ENCODE assay signal across 8 cellular contexts in genomic region chrX:54999717-55000598, GRCh38. TPM values are rescaled to one million over a fixed set of nuclear protein-coding genes. Genes with fewer than 3 reads are reported as not detected.
DNase-seq lines count a peak whose midpoint lies in the region; ATAC-seq and TF ChIP-seq lines count a peak whose summit lies in the region.

TSS of gene APEX2 (plus strand) at chrX:55000363. CDS start at chrX:55000423, 60 bp downstream.

- peak within 1 kb of the TSS; percentile 66 for H2AFZ ChIP-seq in SK-N-SH (ENCODE audit: low read depth)

- H3K9me3 ChIP-seq in SK-N-SH (no peaks in the 10 kb centered on the region), suprapubic skin (no peaks in the 10 kb centered on the region)

- H3K4me3 ChIP-seq in SK-N-SH (ENCODE audit: low read depth in 2 of 2, low read length in 1 of 2), result peak within 1 kb of the TSS; percentile 70
- H3K4me3 ChIP-seq in suprapubic skin, result peak within 1 kb of the TSS; percentile 61

- no peaks in the 10 kb centered on the region for H3F3A ChIP-seq in SK-N-SH (replicated peaks; ENCODE audit: insufficient read depth)

- H3K9ac ChIP-seq in SK-N-SH, result peak within 1 kb of the TSS; percentile 74

- peak in 1 of 2 donors; percentile 54 for TF ChIP-seq POLR2A in suprapubic skin (IDR thresholded peaks at IDR 0.05)

- no peaks in the 10 kb centered on the region for H3K9me2 ChIP-seq in SK-N-SH

- no peak for TF ChIP-seq CTCF in SK-N-SH (IDR thresholded peaks at IDR 0.05)
- no peak for TF ChIP-seq CTCF in suprapubic skin (IDR thresholded peaks at IDR 0.05)

- H3K27ac ChIP-seq in SK-N-SH (ENCODE audit: low read depth in 2 of 2, low read length in 1 of 2), result peak within 1 kb of the TSS; percentile 91 to 93
- H3K27ac ChIP-seq in suprapubic skin, result peak within 1 kb of the TSS; percentile 87

- H3K79me2 ChIP-seq in SK-N-SH (ENCODE audit: insufficient read depth), result peaks cover 17% of the 10 kb centered on the region

- H3K4me1 ChIP-seq in SK-N-SH (ENCODE audit: control insufficient read depth in 1 of 2, insufficient read depth in 2 of 2, low read depth in 1 of 2, low read length in 1 of 2) (peaks cover 0 to 4% of the 10 kb centered on the region in 2 experiments; a peak in 1 of 4 replicates), suprapubic skin (peaks cover 13% of the 10 kb centered on the region)

- CTCF ChIA-PET in SK-N-SH (lab: Yijun Ruan, JAX), result interaction anchor here (1.4 to 2.2 kb wide), 5 partner anchors 9 to 360 kb away, joined by 3 to 8 read pairs (median 4); no protein-coding TSS in a partner anchor

- no peaks in the 10 kb centered on the region for H4K20me1 ChIP-seq in SK-N-SH (ENCODE audit: insufficient read depth)

- peaks cover 5 to 18% of the 10 kb centered on the region in 2 experiments for H3K36me3 ChIP-seq in SK-N-SH (replicated peaks in 1 of 2; ENCODE audit: control insufficient read depth in 1 of 2, insufficient read depth in 2 of 2, low read length in 1 of 2)
- peaks cover 9% of the 10 kb centered on the region for H3K36me3 ChIP-seq in suprapubic skin

- H3K27me3 ChIP-seq in SK-N-SH (ENCODE audit: insufficient read depth) (no peaks in the 10 kb centered on the region), suprapubic skin (no peaks in the 10 kb centered on the region)

- POLR2A ChIA-PET in SK-N-SH (lab: Yijun Ruan, JAX), result interaction anchor here (0.5 to 2.1 kb wide), 9 partner anchors 8 to 362 kb away, joined by 3 to 12 read pairs (median 4); partner anchors contain the start of genes MAGED2 and TRO

- 21% methylated on average over 42 of the region's 55 CpGs for WGBS in SK-N-SH (ENCODE audit: low lambda C conversion rate)
- WGBS in suprapubic skin, result 60% methylated on average over 40 of the region's 55 CpGs

- no peak for TF ChIP-seq EP300 in SK-N-SH (IDR thresholded peaks at IDR 0.05; ENCODE audit: borderline replicate concordance in 1 of 2, low read depth in 1 of 2, low read length in 1 of 2)
- TF ChIP-seq EP300 in suprapubic skin (IDR thresholded peaks at IDR 0.05), result no peak

- H3K4me2 ChIP-seq in SK-N-SH, result peak within 1 kb of the TSS; percentile 71

- DNase-seq in GM04504 (ENCODE audit: low read depth) (peak; percentile 69), NCI-H1048 (lab: John Stamatoyannopoulos, UW) (peak; percentile 66), SK-N-SH (peak; percentile 78), germinal center (ENCODE audit: low spot score) (peak; percentile 85), non-pigmented ciliary epithelial cell (ENCODE audit: low read depth) (peak; percentile 74), suprapubic skin (ENCODE audit: low spot score in 2 of 2) (peak; percentile 92 to 95)
- peak; percentile 90 for DNase-seq in activated naive CD4-positive, alpha-beta T cell treated with anti-CD3 and anti-CD28 coated beads, Interleukin-2, amount 50 U/mL, for 16 hours

- TF ChIP-seq RAD21 in SK-N-SH (IDR thresholded peaks at IDR 0.05; ENCODE audit: low read length), result no peak

- peak; percentile 93 for ATAC-seq in HG02571 (IDR thresholded peaks at IDR 0.05; ENCODE audit: unreplicated experiment)

TF ChIP-seq in SK-N-SH, 30 proteins besides CTCF, POLR2A, EP300 and RAD21:
- TF ChIP-seq MXI1 (IDR thresholded peaks at IDR 0.05; ENCODE audit: low read depth, low read length) (peak; percentile 56; the same call in 1 of the 2 replicates), USF1 (IDR thresholded peaks at IDR 0.05; ENCODE audit: borderline replicate concordance, low read depth) (no peak), MAX (IDR thresholded peaks at IDR 0.05; ENCODE audit: low read depth) (peak; percentile 32; the same call in 1 of the 2 replicates), GABPA (IDR thresholded peaks at IDR 0.05; ENCODE audit: low read depth) (peak; percentile 70), TAF1 (IDR thresholded peaks at IDR 0.05; ENCODE audit: borderline replicate concordance, low read depth, low read length) (peak; percentile 46), POLR2AphosphoS5 (IDR thresholded peaks at IDR 0.05; ENCODE audit: low read depth, low read length) (peak; percentile 61; the same call in 1 of the 2 replicates), SMC3 (IDR thresholded peaks at IDR 0.05; ENCODE audit: low read depth, low read length) (no peak), FOXM1 (IDR thresholded peaks at IDR 0.05; ENCODE audit: low read depth) (no peak), YY1 (IDR thresholded peaks at IDR 0.05; ENCODE audit: low read depth) (no peak), JUND (IDR thresholded peaks at IDR 0.05) (no peak), NRF1 (IDR thresholded peaks at IDR 0.05; ENCODE audit: low read depth, low read length) (peak; percentile 66), IRF3 (IDR thresholded peaks at IDR 0.05; ENCODE audit: low read depth, low read length) (no peak), TEAD4 (IDR thresholded peaks at IDR 0.05; ENCODE audit: borderline replicate concordance, insufficient read depth) (no peak), RCOR1 (IDR thresholded peaks at IDR 0.05; ENCODE audit: low read length) (no peak), EZH2phosphoT487 (IDR thresholded peaks at IDR 0.05; ENCODE audit: borderline replicate concordance, low read depth) (no peak), FOXJ3 (CRISPR knock-in tag; IDR thresholded peaks at IDR 0.05) (no peak), ELF1 (IDR thresholded peaks at IDR 0.05) (peak; percentile 78), PBX3 (IDR thresholded peaks at IDR 0.05) (no peak), NFIC (IDR thresholded peaks at IDR 0.05; ENCODE audit: borderline replicate concordance) (no peak), SIN3A (IDR thresholded peaks at IDR 0.05; ENCODE audit: borderline replicate concordance, low read depth, low read length) (no peak), GATA2 (CRISPR knock-in tag; IDR thresholded peaks at IDR 0.05) (no peak)

RNA-seq across cellular contexts. Expression of gene APEX2, which starts in this region (rescaled TPM):
- 23.5 and 26.9 TPM in 2 replicates for polyA plus RNA-seq in SK-N-SH (2012; rRNA removed)
- 13.7 and 18.0 TPM in 2 replicates for polyA plus RNA-seq in SK-N-SH (2012; cell fraction: cytosol; rRNA removed)
- 21.8 and 23.3 TPM in 2 replicates for polyA plus RNA-seq in SK-N-SH (2012; cell fraction: nucleus; rRNA removed)
- total RNA-seq in suprapubic skin, result 10 to 100 TPM; 12.4 to 25.2 (median 22.0) TPM

Comparison
In these comparisons a context has a peak if more than half of its experiments do, and no peak if none do; other contexts are left out.
1. Peak in every context shown above with its lines: DNase-seq, ATAC-seq, H3K4me3 ChIP-seq and H3K27ac ChIP-seq.